In the genomic region with DNA sequence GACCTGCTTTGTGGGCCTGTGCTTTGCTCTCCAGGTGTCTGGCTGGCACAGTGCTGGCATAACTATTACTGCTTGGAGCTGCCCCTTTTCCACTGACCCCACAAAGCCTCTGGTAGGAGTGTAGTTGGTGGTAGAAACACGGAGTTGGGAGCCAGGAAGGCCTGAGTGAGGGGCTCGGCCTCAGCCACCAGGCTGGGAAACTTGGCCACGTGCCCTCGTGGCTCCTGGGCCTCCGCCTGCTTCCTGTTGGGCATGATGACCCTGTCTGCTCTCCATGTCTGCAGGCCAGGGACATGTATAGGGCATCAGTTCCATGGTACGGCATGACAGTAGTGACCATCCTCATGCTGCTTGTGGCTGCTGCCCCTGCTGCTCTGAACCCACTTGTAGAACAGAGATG, we compare ENCODE assay signal across 30 cellular contexts.
"Had no signal": no experiment of that assay in that cellular context is flagged by ENCODE, and none has a peak within 500 bp of the region (broad histone marks: within the 10 kb centered on the region; RNA-seq: fewer than 3 reads in every experiment).

No MANE protein-coding gene starts in this region.

- H3K27me3 Mint-ChIP-seq: activated CD4-positive, alpha-beta memory T cell treated with anti-CD3 and anti-CD28 coated beads for 36 hours; activated CD4-positive, alpha-beta T cell treated with anti-CD3 and anti-CD28 coated beads, Interleukin-2, amount 10 ng/mL, durations not matched to agents 24 days and 14 days; activated naive CD8-positive, alpha-beta T cell treated with anti-CD3 and anti-CD28 coated beads, Interleukin-2, amount 50 U/mL, for 24 hours; central memory CD8-positive, alpha-beta T cell had no signal

- ATAC-seq: activated naive CD8-positive, alpha-beta T cell treated with anti-CD3 and anti-CD28 coated beads, Interleukin-2, amount 50 U/mL, for 24 hours; WTC11 had no signal

- H3K4me3 Mint-ChIP-seq: activated CD4-positive, alpha-beta memory T cell treated with anti-CD3 and anti-CD28 coated beads for 36 hours; activated CD4-positive, alpha-beta T cell treated with anti-CD3 and anti-CD28 coated beads, Interleukin-2, amount 10 ng/mL, durations not matched to agents 24 days and 14 days; activated naive CD8-positive, alpha-beta T cell treated with anti-CD3 and anti-CD28 coated beads, Interleukin-2, amount 50 U/mL, for 24 hours; activated T-cell treated with anti-CD3 and anti-CD28 coated beads, Interleukin-2, amount 50 U/mL, for 4 hours; brain; central memory CD8-positive, alpha-beta T cell; T-helper 1 cell treated with Interleukin-12 subunit alpha and Interleukin-12 subunit beta and Interleukin-4 antibody, amounts not matched to agents 30 μg/mL and 1 μg/mL, for 36 hours; WTC11 had no signal

- H3K4me3 ChIP-seq: MG63, Peyer's patch had no signal

- H3K36me3 ChIP-seq: MG63 had no signal

- H3K36me3 Mint-ChIP-seq: brain had no signal

- FAIRE-seq: astrocyte had no signal

- H3K27ac Mint-ChIP-seq: activated CD4-positive, alpha-beta memory T cell treated with anti-CD3 and anti-CD28 coated beads for 36 hours; activated CD4-positive, alpha-beta T cell treated with anti-CD3 and anti-CD28 coated beads, Interleukin-2, amount 10 ng/mL, durations not matched to agents 24 days and 14 days; activated naive CD8-positive, alpha-beta T cell treated with anti-CD3 and anti-CD28 coated beads, Interleukin-2, amount 50 U/mL, for 24 hours; T-helper 1 cell treated with Interleukin-12 subunit alpha and Interleukin-12 subunit beta and Interleukin-4 antibody, amounts not matched to agents 30 μg/mL and 1 μg/mL, for 36 hours; WTC11 had no signal

- DNase-seq: activated CD4-positive, alpha-beta memory T cell treated with anti-CD3 and anti-CD28 coated beads for 36 hours; activated CD4-positive, alpha-beta T cell treated with anti-CD3 and anti-CD28 coated beads, Interleukin-2, amount 10 ng/mL, durations not matched to agents 24 days and 14 days; activated CD4-positive, CD25-positive, alpha-beta regulatory T cell treated with anti-CD3 and anti-CD28 coated beads, Interleukin-2, amount 50 U/mL, for 72 hours; activated CD8-positive, alpha-beta memory T cell treated with anti-CD3 and anti-CD28 coated beads for 24 hours; activated effector memory CD4-positive, alpha-beta T cell treated with anti-CD3 and anti-CD28 coated beads, Interleukin-2, amount 50 U/mL, for 16 hours; activated naive CD4-positive, alpha-beta T cell treated with Interleukin-2 at 50 U/mL for 16 hours; activated naive CD8-positive, alpha-beta T cell treated with anti-CD3 and anti-CD28 coated beads, Interleukin-2, amount 50 U/mL, for 24 hours; activated T-cell treated with anti-CD3 and anti-CD28 coated beads, Interleukin-2, amount 50 U/mL, for 4 hours; amniotic stem cell; MG63; MV-4-11; NCI-H1092 treated with DMSO at 0.1 percent for 48 hours; NCI-H1417 treated with DMSO at 0.1 percent for 48 hours; NCI-H1694; NCI-H2029; NCI-H2107; NCI-H2171 treated with DMSO at 0.1 percent for 48 hours; NCI-H226; NCI-H526; NCI-H82; Peyer's patch; SHP77; T-helper 9 cell had no signal

- H3K9me3 ChIP-seq: MG63, Peyer's patch had no signal

- H3K9me3 Mint-ChIP-seq: activated CD4-positive, alpha-beta memory T cell treated with anti-CD3 and anti-CD28 coated beads for 36 hours; activated CD4-positive, alpha-beta T cell treated with anti-CD3 and anti-CD28 coated beads, Interleukin-2, amount 10 ng/mL, durations not matched to agents 24 days and 14 days; activated naive CD4-positive, alpha-beta T cell treated with anti-CD3 and anti-CD28 coated beads, Interleukin-2, amount 50 U/mL, for 72 hours; activated naive CD8-positive, alpha-beta T cell treated with anti-CD3 and anti-CD28 coated beads, Interleukin-2, amount 50 U/mL, for 24 hours; activated T-cell treated with anti-CD3 and anti-CD28 coated beads, Interleukin-2, amount 50 U/mL, for 4 hours; central memory CD8-positive, alpha-beta T cell; T-helper 1 cell treated with Interleukin-12 subunit alpha and Interleukin-12 subunit beta and Interleukin-4 antibody, amounts not matched to agents 30 μg/mL and 1 μg/mL, for 36 hours had no signal

- H3K27me3 ChIP-seq: MG63, Peyer's patch had no signal

- H3K4me1 ChIP-seq: Peyer's patch had no signal

- H3K27ac ChIP-seq: Peyer's patch, RWPE1 had no signal
